18 cellular contexts compared by ENCODE assay signal in genomic region chr13:96388598-96388997, GRCh38.
"Had no signal": no experiment of that assay in that cellular context is flagged by ENCODE, and none has a peak within 500 bp of the region (broad histone marks: within the 10 kb centered on the region; RNA-seq: fewer than 3 reads in every experiment).

No MANE protein-coding gene starts in this region.

- H3K9me3 ChIP-seq: colonic mucosa, esophagus muscularis mucosa, gastroesophageal sphincter, heart left ventricle, left lung, lower lobe of right lung had no signal

- H3K36me3 Mint-ChIP-seq: naive thymus-derived CD4-positive, alpha-beta T cell had no signal

- H3K4me3 Mint-ChIP-seq: dendritic cell treated with granulocyte-macrophage colony-stimulating factor and Interleukin-4, amounts not matched to agents 40 ng/mL and 50 ng/mL, for 4 days; effector memory CD8-positive, alpha-beta T cell; naive thymus-derived CD4-positive, alpha-beta T cell had no signal

- H3K27me3 ChIP-seq: colonic mucosa, esophagus muscularis mucosa, foreskin keratinocyte, gastroesophageal sphincter, heart left ventricle, hepatocyte, left lung had no signal

- H2AFZ ChIP-seq: hepatocyte had no signal

- H3K4me3 ChIP-seq: colonic mucosa, esophagus muscularis mucosa, gastroesophageal sphincter, heart left ventricle, hepatocyte, left lung, lower lobe of right lung had no signal

- H3K4me2 ChIP-seq: hepatocyte had no signal

- H3K27ac Mint-ChIP-seq: dendritic cell treated with granulocyte-macrophage colony-stimulating factor and Interleukin-4, amounts not matched to agents 40 ng/mL and 50 ng/mL, for 4 days; effector memory CD8-positive, alpha-beta T cell; naive thymus-derived CD4-positive, alpha-beta T cell had no signal

- H3K27ac ChIP-seq: colonic mucosa, esophagus muscularis mucosa, foreskin keratinocyte, gastroesophageal sphincter, heart left ventricle, hepatocyte, left lung, lower lobe of right lung had no signal

- DNase-seq: colonic mucosa; cortex of kidney; effector CD8-positive, alpha-beta T cell; effector memory CD8-positive, alpha-beta T cell; foreskin keratinocyte; heart left ventricle; hypothalamus; left cardiac atrium; left lung; left ventricle myocardium superior; lower lobe of right lung; mesenchymal stem cell; midbrain; naive thymus-derived CD4-positive, alpha-beta T cell had no signal

- ATAC-seq: effector memory CD8-positive, alpha-beta T cell; foreskin keratinocyte; gastroesophageal sphincter; heart left ventricle; left cardiac atrium; left lung; left ventricle myocardium superior; lower lobe of right lung; naive thymus-derived CD4-positive, alpha-beta T cell had no signal

- H3K79me2 ChIP-seq: hepatocyte had no signal

- H3K36me3 ChIP-seq: colonic mucosa, esophagus muscularis mucosa, gastroesophageal sphincter, heart left ventricle, left lung, lower lobe of right lung had no signal

- H3K27me3 Mint-ChIP-seq: dendritic cell treated with granulocyte-macrophage colony-stimulating factor and Interleukin-4, amounts not matched to agents 40 ng/mL and 50 ng/mL, for 4 days; effector memory CD8-positive, alpha-beta T cell; naive thymus-derived CD4-positive, alpha-beta T cell had no signal

- H3K4me1 ChIP-seq: colonic mucosa, esophagus muscularis mucosa, foreskin keratinocyte, gastroesophageal sphincter, heart left ventricle, left lung, lower lobe of right lung had no signal

- H3K4me1 Mint-ChIP-seq: naive thymus-derived CD4-positive, alpha-beta T cell had no signal
